ENCODE assay signal across 10 cellular contexts in the genomic region with DNA sequence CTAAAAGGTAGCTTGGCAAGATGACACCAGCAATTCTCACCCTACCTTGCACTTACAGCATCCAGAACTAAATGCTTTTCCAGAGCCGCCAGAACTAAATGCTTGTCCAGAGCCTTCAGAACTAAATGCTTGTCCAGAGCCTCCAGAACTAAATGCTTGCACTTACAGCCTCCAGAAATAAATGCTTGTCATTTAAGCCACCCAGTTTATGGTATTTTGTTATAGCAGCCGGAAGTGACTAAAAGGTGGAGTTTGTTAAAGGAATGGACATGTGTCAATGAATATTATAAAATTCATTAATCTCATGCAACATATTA.
DNase-seq lines count a peak whose midpoint lies in the region; ATAC-seq, FAIRE-seq and TF ChIP-seq lines count a peak whose summit lies in the region.
"Had no signal": no experiment of that assay in that cellular context is flagged by ENCODE, and none has a peak within 500 bp of the region (broad histone marks: within the 10 kb centered on the region; RNA-seq: fewer than 3 reads in every experiment).

No MANE protein-coding gene starts in this region.

- no peak overlapping the region for H3K23ac ChIP-seq in H1 (ENCODE audit: insufficient read length)

- ATAC-seq in GM21529 (IDR thresholded peaks at IDR 0.05; ENCODE audit: unreplicated experiment), result no peak
- ATAC-seq: left colon had no signal

- no peak for TF ChIP-seq POLR2A in H1 (IDR thresholded peaks at IDR 0.05; ENCODE audit: control extremely low read depth in 1 of 2, low read depth in 2 of 2, low read length in 2 of 2)

- no peak overlapping the region; the same call in 1 of the 2 replicates for H2BK5ac ChIP-seq in H1 (ENCODE audit: low read depth, low read length)

- TF ChIP-seq CTCF in H1 (IDR thresholded peaks at IDR 0.05; ENCODE audit: control extremely low read depth in 1 of 3, insufficient read depth in 1 of 3, low read depth in 1 of 3, low read length in 3 of 3) (no peak), osteocyte (IDR thresholded peaks at IDR 0.05) (no peak), D721Med (IDR thresholded peaks at IDR 0.05; ENCODE audit: insufficient read depth, missing control alignments) (no peak)

- TF ChIP-seq EP300 in H1 (IDR thresholded peaks at IDR 0.05; ENCODE audit: borderline replicate concordance in 1 of 2, low read depth in 2 of 2, low read length in 2 of 2), result no peak

- DNase-seq in EL, result peak; percentile 2
- DNase-seq in NT2/D1 (ENCODE audit: low read depth, low spot score), result no peak
- DNase-seq in H1 (ENCODE audit: low read depth in 1 of 2, low spot score in 2 of 2), result no peak
- no peak for DNase-seq in osteocyte (ENCODE audit: extremely low spot score, unreplicated experiment)
- DNase-seq in HCEC 1CT, result no peak
- DNase-seq in D721Med (ENCODE audit: insufficient read length, low spot score), result no peak
- DNase-seq in NCI-H1417 (lab: John Stamatoyannopoulos, UW), result no peak
- DNase-seq: activated CD4-positive, alpha-beta T cell treated with anti-CD3 and anti-CD28 coated beads for 1 hour; left colon had no signal

- H3K27ac Mint-ChIP-seq in osteocyte (ENCODE audit: unreplicated experiment), result no peak overlapping the region

- H2AK5ac ChIP-seq in H1 (ENCODE audit: low read depth, low read length), result no peak overlapping the region

- H3K9me3 Mint-ChIP-seq in osteocyte (ENCODE audit: unreplicated experiment), result no peaks in the 10 kb centered on the region

- no peaks in the 10 kb centered on the region for H3K36me3 ChIP-seq in NT2/D1 (ENCODE audit: insufficient read depth, insufficient read length, low read length)
- H3K36me3 ChIP-seq in H1 (ENCODE audit: control insufficient read depth in 2 of 4, insufficient read depth in 4 of 4, low read length in 3 of 4), result no peaks in the 10 kb centered on the region

- H3K14ac ChIP-seq in H1 (ENCODE audit: insufficient read length), result no peak overlapping the region

- H3K9me3 ChIP-seq in NT2/D1 (ENCODE audit: insufficient read depth, low read length), result no peaks in the 10 kb centered on the region
- no peaks in the 10 kb centered on the region for H3K9me3 ChIP-seq in H1 (ENCODE audit: insufficient read depth in 2 of 2, low read depth in 1 of 2, low read length in 1 of 2)

- TF ChIP-seq RAD21 in H1 (IDR thresholded peaks at IDR 0.05 in 1 of 2, conservative IDR thresholded peaks at IDR 0.05 in 1 of 2; ENCODE audit: low read depth in 2 of 2, low read length in 2 of 2), result no peak

- no peak overlapping the region for H3K18ac ChIP-seq in H1 (ENCODE audit: extremely low read depth, low read length)

- peak overlapping the region; percentile 82 for H3K4me3 Mint-ChIP-seq in osteocyte (ENCODE audit: unreplicated experiment)

- CTCF ChIA-PET in H1 (lab: Charles Lee; ENCODE audit: partially characterized antibody), result interaction anchor here (0.6 kb wide), 1 partner anchor 322 kb away, joined by 4 read pairs; no protein-coding TSS in a partner anchor

- peaks cover 10% of the 10 kb centered on the region; the same call in 1 of the 2 replicates for H3K23me2 ChIP-seq in H1 (ENCODE audit: low read depth, low read length)

- H3K27me3 ChIP-seq in NT2/D1 (ENCODE audit: insufficient read depth, insufficient read length), result no peaks in the 10 kb centered on the region
- H3K27me3 ChIP-seq in H1 (replicated peaks in 1 of 4; ENCODE audit: control insufficient read depth in 3 of 4, extremely low read depth in 1 of 4, insufficient read depth in 3 of 4, low read length in 3 of 4), result peaks cover 0 to 5% (median 2%) of the 10 kb centered on the region in 4 experiments; a peak in 4 of 7 replicates

- H3K4ac ChIP-seq in H1 (replicated peaks; ENCODE audit: insufficient read length, low read depth, low read length), result no peak overlapping the region

- H3K4me3 ChIP-seq in NT2/D1 (ENCODE audit: insufficient read length, low read depth), result peak overlapping the region; percentile 43
- H3K4me3 ChIP-seq in H1 (ENCODE audit: extremely low read depth in 1 of 4, insufficient read depth in 2 of 4, low read depth in 3 of 4, low read length in 4 of 4), result peak overlapping the region; percentile 70 to 97 (median 81)

- H3K56ac ChIP-seq in H1 (replicated peaks; ENCODE audit: insufficient read length, low read depth, low read length), result no peak overlapping the region

- peak overlapping the region; percentile 62 to 81 for H3K4me2 ChIP-seq in H1 (ENCODE audit: insufficient read depth in 1 of 2, low read depth in 2 of 2, low read length in 2 of 2)

- no peak overlapping the region for H2BK20ac ChIP-seq in H1 (ENCODE audit: low read length)

- FAIRE-seq in H1 (lab: Jason Lieb, UNC), result no peak
- FAIRE-seq in D721Med (lab: Jason Lieb, UNC), result no peak

- peak overlapping the region; percentile 92 for H2AFZ ChIP-seq in H1 (ENCODE audit: low read length)

- no peak overlapping the region for H4K8ac ChIP-seq in H1 (ENCODE audit: extremely low read depth, insufficient read depth, low read length)

- H3K4me1 ChIP-seq in NT2/D1 (ENCODE audit: insufficient read depth, insufficient read length), result no peaks in the 10 kb centered on the region
- H3K4me1 ChIP-seq in H1 (replicated peaks in 1 of 4; ENCODE audit: control insufficient read depth in 3 of 4, insufficient read depth in 4 of 4, low read length in 3 of 4), result no peaks in the 10 kb centered on the region

- no peak overlapping the region for H3K9ac ChIP-seq in NT2/D1 (ENCODE audit: insufficient read length, low read depth)
- peak overlapping the region in 1 of 4 experiments; percentile 23; a peak in 1 of 7 replicates for H3K9ac ChIP-seq in H1 (replicated peaks in 1 of 4; ENCODE audit: extremely low read depth in 1 of 4, low read depth in 3 of 4, low read length in 3 of 4)

- no peak overlapping the region for H4K5ac ChIP-seq in H1 (ENCODE audit: insufficient read length, low read depth, low read length)

- H3K79me2 ChIP-seq in H1 (ENCODE audit: control insufficient read depth in 1 of 2, insufficient read depth in 2 of 2, low read length in 2 of 2), result no peaks in the 10 kb centered on the region

- H4K20me1 ChIP-seq in H1 (replicated peaks in 1 of 2; ENCODE audit: control insufficient read depth in 1 of 2, insufficient read depth in 2 of 2, low read length in 2 of 2), result no peaks in the 10 kb centered on the region

- H3K27ac ChIP-seq in H1 (ENCODE audit: low read depth, low read length), result no peak overlapping the region

- WGBS in H1 (ENCODE audit: extremely low coverage in 1 of 2, insufficient coverage in 1 of 2, insufficient read length in 1 of 2, insufficient replicate concordance in 2 of 2, low coverage in 1 of 2, low lambda C conversion rate in 2 of 2, missing lambda C conversion rate in 1 of 2), 2 experiments, result 50% methylated on average over 2 of the region's 2 CpGs; no CpG with 5 or more reads in 1 of the 2 experiments

- H4K91ac ChIP-seq in H1 (replicated peaks; ENCODE audit: insufficient read length, low read length), result no peak overlapping the region

- no peaks in the 10 kb centered on the region for H3K36me3 Mint-ChIP-seq in osteocyte (ENCODE audit: unreplicated experiment)

- POLR2A ChIA-PET in H1 (lab: Charles Lee; ENCODE audit: partially characterized antibody), result no interaction called here

- H3K4me1 Mint-ChIP-seq in osteocyte (ENCODE audit: unreplicated experiment), result peaks cover 21% of the 10 kb centered on the region

- H3K27me3 Mint-ChIP-seq in osteocyte (ENCODE audit: unreplicated experiment), result peaks cover 23% of the 10 kb centered on the region

- no peaks in the 10 kb centered on the region for H3K79me1 ChIP-seq in H1 (ENCODE audit: low read depth, low read length)

- H2BK12ac ChIP-seq in H1 (ENCODE audit: low read depth, low read length), result no peak overlapping the region

- no peak overlapping the region for H2BK15ac ChIP-seq in H1 (ENCODE audit: low read length)

- no peak overlapping the region for H2BK120ac ChIP-seq in H1 (replicated peaks; ENCODE audit: low read depth, low read length)

TF ChIP-seq in H1, 55 proteins besides CTCF, POLR2A, EP300 and RAD21:
- TF ChIP-seq SRF (IDR thresholded peaks at IDR 0.05; ENCODE audit: low read depth, low read length) (no peak), CREB1 (IDR thresholded peaks at IDR 0.05) (no peak), BCL11A (IDR thresholded peaks at IDR 0.05; ENCODE audit: low read depth in 2 of 2, low read length in 2 of 2) (no peak), CTBP2 (IDR thresholded peaks at IDR 0.05; ENCODE audit: borderline replicate concordance, insufficient read depth, insufficient read length, low read length) (no peak), TEAD4 (IDR thresholded peaks at IDR 0.05; ENCODE audit: low read depth, low read length) (no peak), SP1 (IDR thresholded peaks at IDR 0.05; ENCODE audit: low read depth, low read length) (no peak), FOSL1 (IDR thresholded peaks at IDR 0.05; ENCODE audit: insufficient read depth, low read depth, low read length) (no peak), HDAC2 (IDR thresholded peaks at IDR 0.05; ENCODE audit: borderline replicate concordance in 1 of 2, low read depth in 2 of 2, low read length in 2 of 2) (no peak), SUZ12 (IDR thresholded peaks at IDR 0.05; ENCODE audit: low read length) (no peak), SAP30 (IDR thresholded peaks at IDR 0.05; ENCODE audit: insufficient read depth, insufficient replicate concordance, low read length) (no peak), HDAC6 (IDR thresholded peaks at IDR 0.05; ENCODE audit: low read depth, low read length) (no peak), KDM5A (IDR thresholded peaks at IDR 0.05; ENCODE audit: low read length) (no peak), ASH2L (IDR thresholded peaks at IDR 0.05; ENCODE audit: low read length) (no peak)
- TF ChIP-seq, protein P1, sequence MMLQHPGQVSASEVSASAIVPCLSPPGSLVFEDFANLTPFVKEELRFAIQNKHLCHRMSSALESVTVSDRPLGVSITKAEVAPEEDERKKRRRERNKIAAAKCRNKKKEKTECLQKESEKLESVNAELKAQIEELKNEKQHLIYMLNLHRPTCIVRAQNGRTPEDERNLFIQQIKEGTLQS (IDR thresholded peaks at IDR 0.05; ENCODE audit: insufficient read depth, low read depth, low read length), result no peak
- TF ChIP-seq, protein P2, sequence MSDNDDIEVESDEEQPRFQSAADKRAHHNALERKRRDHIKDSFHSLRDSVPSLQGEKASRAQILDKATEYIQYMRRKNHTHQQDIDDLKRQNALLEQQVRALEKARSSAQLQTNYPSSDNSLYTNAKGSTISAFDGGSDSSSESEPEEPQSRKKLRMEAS (IDR thresholded peaks at IDR 0.05), result no peak
